Comparison of ENCODE assay signal across 8 cellular contexts in the genomic region with DNA sequence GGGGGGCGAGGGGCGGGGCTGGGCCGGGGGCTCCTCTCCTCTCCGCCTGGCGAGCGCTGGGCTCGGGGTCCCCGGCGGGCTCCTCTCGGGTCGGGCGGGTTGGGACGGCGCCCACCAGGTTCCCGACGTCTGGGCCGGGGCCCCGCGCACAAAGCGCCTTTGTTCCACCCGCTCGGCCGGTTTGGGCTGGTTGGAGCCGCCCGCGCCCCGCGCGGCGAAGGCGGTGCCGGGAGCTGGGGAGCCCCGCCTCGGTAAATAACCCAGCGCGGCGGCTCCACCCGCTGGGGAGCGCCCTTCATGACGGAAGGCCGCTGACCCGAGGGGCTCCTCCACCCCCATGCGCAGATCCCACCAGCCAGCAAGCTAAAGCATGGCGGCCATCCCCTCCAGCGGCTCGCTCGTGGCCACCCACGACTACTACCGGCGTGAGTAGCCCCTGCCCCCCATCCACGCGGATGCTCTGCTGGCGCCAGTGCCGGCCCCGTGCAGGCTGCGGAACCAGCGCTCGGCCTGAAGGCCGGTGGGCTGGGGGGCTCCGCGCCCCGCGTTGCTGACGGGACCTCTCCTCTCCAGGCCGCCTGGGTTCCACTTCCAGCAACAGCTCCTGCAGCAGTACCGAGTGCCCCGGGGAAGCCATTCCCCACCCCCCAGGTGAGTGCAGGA. TPM values are rescaled to one million over a fixed set of nuclear protein-coding genes. Genes with fewer than 3 reads are reported as not detected.
DNase-seq lines count a peak whose midpoint lies in the region; ATAC-seq and TF ChIP-seq lines count a peak whose summit lies in the region.

No MANE protein-coding gene starts in this region.

- peak overlapping the region; percentile 73 for H3K4me3 Mint-ChIP-seq in activated T-helper 17 cell treated with anti-CD3 and anti-CD28 coated beads, Interleukin-2, amount 50 U/mL, for 72 hours
- peak overlapping the region; percentile 83 for H3K4me3 Mint-ChIP-seq in natural killer cell

- CTCF ChIA-PET in AG04450 (lab: Charles Lee): interaction anchor here (0.5 to 1.3 kb wide), 5 partner anchors 16 to 598 kb away, joined by 3 to 5 read pairs (median 3); partner anchors contain the start of gene PTK6

- peaks cover 20% of the 10 kb centered on the region for H3K36me3 Mint-ChIP-seq in activated T-helper 17 cell treated with anti-CD3 and anti-CD28 coated beads, Interleukin-2, amount 50 U/mL, for 72 hours (ENCODE audit: low read depth)
- H3K36me3 Mint-ChIP-seq in natural killer cell: no peaks in the 10 kb centered on the region

- no peak overlapping the region for H3K27ac Mint-ChIP-seq in activated T-helper 17 cell treated with anti-CD3 and anti-CD28 coated beads, Interleukin-2, amount 50 U/mL, for 72 hours
- H3K27ac Mint-ChIP-seq in natural killer cell: peak overlapping the region in 1 of 2 donors; percentile 81

- peaks cover 8% of the 10 kb centered on the region for H3K9me3 ChIP-seq in AG04450 (ENCODE audit: control insufficient read depth, insufficient read depth, low read length)

- H3K27me3 ChIP-seq in AG04450 (ENCODE audit: control insufficient read depth, insufficient read depth, low read length): no peaks in the 10 kb centered on the region

- DNase-seq in AG04450 (ENCODE audit: low read depth, low spot score): no peak
- peak; percentile 49 for DNase-seq in NOMO-1 treated with dmso at 0.1 percent for 144 hours (lab: John Stamatoyannopoulos, UW; ENCODE audit: unreplicated experiment)
- peak; percentile 73 for DNase-seq in fibroblast of pulmonary artery (ENCODE audit: low read depth)
- DNase-seq in natural killer cell: peak; percentile 78
- peak; percentile 64 for DNase-seq in stimulated activated naive CD4-positive, alpha-beta T cell treated with Interleukin-2 at 50 U/mL for 16 hours (lab: John Stamatoyannopoulos, UW)

- H3K9me3 Mint-ChIP-seq in activated T-helper 17 cell treated with anti-CD3 and anti-CD28 coated beads, Interleukin-2, amount 50 U/mL, for 72 hours: no peaks in the 10 kb centered on the region
- H3K9me3 Mint-ChIP-seq in natural killer cell: peaks cover 0 to 2% of the 10 kb centered on the region in 2 donors

- H3K4me1 Mint-ChIP-seq in activated T-helper 17 cell treated with anti-CD3 and anti-CD28 coated beads, Interleukin-2, amount 50 U/mL, for 72 hours: peaks cover 8% of the 10 kb centered on the region
- peaks cover 0 to 17% of the 10 kb centered on the region in 2 donors for H3K4me1 Mint-ChIP-seq in natural killer cell

- TF ChIP-seq CTCF in AG04450 (IDR thresholded peaks at IDR 0.05; ENCODE audit: low read depth, low read length) (no peak), fibroblast of pulmonary artery (IDR thresholded peaks at IDR 0.05; ENCODE audit: low read length, missing control alignments) (no peak), natural killer cell (IDR thresholded peaks at IDR 0.05) (no peak)

- H3K4me3 ChIP-seq in AG04450 (ENCODE audit: low read depth, low read length) (peak overlapping the region; percentile 88), fibroblast of pulmonary artery (replicated peaks; ENCODE audit: low read depth, low read length) (peak overlapping the region; percentile 81)

- no peak overlapping the region for H3K27ac ChIP-seq in AG04450 (ENCODE audit: low read depth, low read length)

- no peaks in the 10 kb centered on the region for H3K27me3 Mint-ChIP-seq in activated T-helper 17 cell treated with anti-CD3 and anti-CD28 coated beads, Interleukin-2, amount 50 U/mL, for 72 hours
- H3K27me3 Mint-ChIP-seq in natural killer cell (ENCODE audit: low read depth in 2 of 2): peaks cover 0 to 4% of the 10 kb centered on the region in 2 donors

- intact Hi-C loops in natural killer cell (cut with micrococcal nuclease): no loop called here

- POLR2A ChIA-PET in AG04450 (lab: Yijun Ruan, JAX): interaction anchor here (0.5 to 2.9 kb wide), 21 partner anchors 8 to 518 kb away, joined by 3 to 18 read pairs (median 4); partner anchors contain the start of genes ARFGAP1, ARFRP1, HELZ2 and PTK6

- ATAC-seq in GM18867 (IDR thresholded peaks at IDR 0.05; ENCODE audit: unreplicated experiment) (peak; percentile 45), HG03103 (IDR thresholded peaks at IDR 0.05; ENCODE audit: low read depth, unreplicated experiment) (peak; percentile 37), natural killer cell (peak; percentile 63 to 79 (median 67))
- ATAC-seq in activated T-helper 17 cell treated with anti-CD3 and anti-CD28 coated beads, Interleukin-2, amount 50 U/mL, for 72 hours (replicated peaks): peak; percentile 53

RNA-seq across cellular contexts. Expression of gene PPDPF, which starts 0.5 kb away (rescaled TPM):
- 13.5 and 21.7 TPM in 2 replicates for polyA plus RNA-seq in AG04450 (2011; rRNA removed)
- polyA minus RNA-seq in AG04450 (2011; rRNA and poly(A)+ RNA removed): 16.9 and 24.9 TPM in 2 replicates
- 10 to 100 TPM; 65.5 to 87.5 TPM for total RNA-seq in activated T-helper 17 cell treated with anti-CD3 and anti-CD28 coated beads, Interleukin-2, amount 50 U/mL, for 72 hours
- 100 to 1,000 TPM in 2 of 3 donors, 10 to 100 TPM in 1; 95.5 to 197 (median 159) TPM for total RNA-seq in natural killer cell

RNA-seq across cellular contexts. Expression of gene PTK6, which starts 16.1 kb away (rescaled TPM):
- 0.02 TPM in 1 of 2 replicates, not detected in the other for polyA plus RNA-seq in AG04450 (2011; rRNA removed)
- polyA minus RNA-seq in AG04450 (2011; rRNA and poly(A)+ RNA removed): not detected in 2 replicates
- total RNA-seq in activated T-helper 17 cell treated with anti-CD3 and anti-CD28 coated beads, Interleukin-2, amount 50 U/mL, for 72 hours: 1 to 10 TPM in 1 of 2 donors, under 1 TPM in 1; 0.69 to 1.9 TPM
- under 1 TPM in 2 of 3 donors, not detected in 1; 0.16 to 0.48 TPM for total RNA-seq in natural killer cell

RNA-seq across cellular contexts. Expression of gene EEF1A2, which starts 22.2 kb away (rescaled TPM):
- polyA plus RNA-seq in AG04450 (2011; rRNA removed): 0.94 and 0.99 TPM in 2 replicates
- polyA minus RNA-seq in AG04450 (2011; rRNA and poly(A)+ RNA removed): 1.1 and 5.2 TPM in 2 replicates
- total RNA-seq in activated T-helper 17 cell treated with anti-CD3 and anti-CD28 coated beads, Interleukin-2, amount 50 U/mL, for 72 hours: 10 to 100 TPM in 1 of 2 donors, under 1 TPM in 1; 0.80 to 10.9 TPM
- under 1 TPM; 0.14 to 0.86 (median 0.35) TPM for total RNA-seq in natural killer cell

RNA-seq across cellular contexts. Expression of gene SRMS, which starts 26.5 kb away (rescaled TPM):
- polyA plus RNA-seq in AG04450 (2011; rRNA removed): not detected in 2 replicates
- polyA minus RNA-seq in AG04450 (2011; rRNA and poly(A)+ RNA removed): not detected in 2 replicates
- total RNA-seq in activated T-helper 17 cell treated with anti-CD3 and anti-CD28 coated beads, Interleukin-2, amount 50 U/mL, for 72 hours: not detected
- under 1 TPM in 2 of 3 donors, not detected in 1; 0.16 to 0.23 TPM for total RNA-seq in natural killer cell

RNA-seq across cellular contexts. Expression of gene FNDC11, which starts 32.9 kb away (rescaled TPM):
- polyA plus RNA-seq in AG04450 (2011; rRNA removed): 0.64 and 0.76 TPM in 2 replicates
- 0.32 and 0.35 TPM in 2 replicates for polyA minus RNA-seq in AG04450 (2011; rRNA and poly(A)+ RNA removed)
- total RNA-seq in activated T-helper 17 cell treated with anti-CD3 and anti-CD28 coated beads, Interleukin-2, amount 50 U/mL, for 72 hours: under 1 TPM in 1 of 2 donors, not detected in 1; 0.40 TPM
- under 1 TPM; 0.19 to 0.75 (median 0.25) TPM for total RNA-seq in natural killer cell
